In genomic region chr10:52314007-52314821, GRCh38 we compare ENCODE assay signal across 8 cellular contexts. TPM values are rescaled to one million over a fixed set of nuclear protein-coding genes. Genes with fewer than 3 reads are reported as not detected.
A peak's percentile ranks its signal among the peaks of the same experiment; 100 is the strongest.
DNase-seq lines count a peak whose midpoint lies in the region; ATAC-seq, FAIRE-seq and TF ChIP-seq lines count a peak whose summit lies in the region.

Gene DKK1 (plus strand): TSS chr10:52314281. CDS start chr10:52314435, 154 bp downstream.

- H3K79me2 ChIP-seq in GM12878 (ENCODE audit: control insufficient read depth, insufficient read depth, low read length), result no peaks in the 10 kb centered on the region

- H3K27ac ChIP-seq in BLaER1, result no peak within 1 kb of the TSS; the same call in 1 of the 2 replicates
- H3K27ac ChIP-seq in GM12878 (ENCODE audit: control insufficient read depth, insufficient read depth), result no peak within 1 kb of the TSS
- H3K27ac ChIP-seq in effector memory CD4-positive, alpha-beta T cell (ENCODE audit: insufficient read depth, low read length, poor library complexity, severe bottlenecking), result no peak within 1 kb of the TSS

- H3K4me1 ChIP-seq in BLaER1, result peaks cover 34% of the 10 kb centered on the region
- no peaks in the 10 kb centered on the region for H3K4me1 ChIP-seq in GM12878 (ENCODE audit: control insufficient read depth, insufficient read depth, low read length)
- no peaks in the 10 kb centered on the region for H3K4me1 ChIP-seq in effector memory CD4-positive, alpha-beta T cell (ENCODE audit: control insufficient read depth, insufficient read depth, low read length, poor library complexity, severe bottlenecking)

- H3K36me3 ChIP-seq in BLaER1 (no peaks in the 10 kb centered on the region), GM12878 (ENCODE audit: control insufficient read depth in 2 of 2, insufficient read depth in 2 of 2, low read length in 1 of 2) (no peaks in the 10 kb centered on the region)
- H3K36me3 ChIP-seq in effector memory CD4-positive, alpha-beta T cell (ENCODE audit: control insufficient read depth, insufficient read depth, low read length), result no peaks in the 10 kb centered on the region

- in situ Hi-C loops in GM12878 (cut with MboI), result loop anchor here (10.0 kb wide), 1 partner anchor 171 kb away; no protein-coding TSS in a partner anchor

- peak; percentile 77 for ATAC-seq in GM12878

- WGBS in GM12878 (ENCODE audit: insufficient coverage, insufficient replicate concordance, low lambda C conversion rate, missing lambda C conversion rate), result 17% methylated on average over 48 of the region's 53 CpGs

- POLR2A ChIA-PET in GM12878 (lab: Charles Lee), result no interaction called here

- SMC1A ChIA-PET in GM12878 (lab: Charles Lee; ENCODE audit: uncharacterized antibody, unreplicated experiment), result no interaction called here

- RAD21 ChIA-PET in GM12878 (lab: Charles Lee; ENCODE audit: unreplicated experiment), result interaction anchor here (0.6 kb wide), 1 partner anchor 1307 kb away, joined by 3 read pairs; no protein-coding TSS in a partner anchor

- H3K4me2 ChIP-seq in BLaER1 (peak within 1 kb of the TSS; percentile 93), GM12878 (ENCODE audit: control insufficient read depth, insufficient read depth) (no peak within 1 kb of the TSS)

- FAIRE-seq in GM12878 (lab: Jason Lieb, UNC), result no peak

- DNase-seq in GM20000 (ENCODE audit: low spot score) (peak; percentile 17), NCI-H345 (lab: John Stamatoyannopoulos, UW) (peak; percentile 64), GM12878 (ENCODE audit: low read depth, low spot score) (no peak), iPS DF 4.7 (ENCODE audit: extremely low read depth, low spot score) (peak; percentile 19), putamen (ENCODE audit: low spot score) (peak; percentile 15), NCI-H2107 (lab: John Stamatoyannopoulos, UW) (no peak)
- no peak for DNase-seq in effector memory CD4-positive, alpha-beta T cell

- no peak for TF ChIP-seq RAD21 in GM12878 (IDR thresholded peaks at IDR 0.05; ENCODE audit: insufficient read depth, low read depth, low read length)

- TF ChIP-seq POLR2A in GM12878 (IDR thresholded peaks at IDR 0.05; ENCODE audit: low read depth, low read length), result no peak

- H3K9me3 ChIP-seq in BLaER1, result no peaks in the 10 kb centered on the region
- H3K9me3 ChIP-seq in GM12878 (replicated peaks; ENCODE audit: control insufficient read depth, insufficient read depth, low read length), result no peaks in the 10 kb centered on the region
- H3K9me3 ChIP-seq in effector memory CD4-positive, alpha-beta T cell (ENCODE audit: control insufficient read depth, low read length), result no peaks in the 10 kb centered on the region

- H3K27me3 ChIP-seq in BLaER1, result peaks cover 17% of the 10 kb centered on the region; the same call in 1 of the 2 replicates
- H3K27me3 ChIP-seq in GM12878 (replicated peaks in 1 of 2; ENCODE audit: control insufficient read depth in 2 of 2, insufficient read depth in 2 of 2, low read length in 1 of 2), result peaks cover 7 to 8% of the 10 kb centered on the region in 2 experiments
- no peaks in the 10 kb centered on the region for H3K27me3 ChIP-seq in effector memory CD4-positive, alpha-beta T cell (replicated peaks; ENCODE audit: control insufficient read depth, insufficient read depth, low read length, poor library complexity, severe bottlenecking)

- H3K4me3 ChIP-seq in BLaER1 (peak within 1 kb of the TSS; percentile 78), GM12878 (no peak within 1 kb of the TSS)
- H3K4me3 ChIP-seq in effector memory CD4-positive, alpha-beta T cell (ENCODE audit: insufficient read depth, low read depth, low read length, poor library complexity, severe bottlenecking), result no peak within 1 kb of the TSS

- CTCF ChIA-PET in GM12878 (lab: Yijun Ruan, JAX), result interaction anchor here (0.6 kb wide), 1 partner anchor 99 kb away, joined by 3 read pairs; no protein-coding TSS in a partner anchor

- H4K20me1 ChIP-seq in BLaER1 (no peaks in the 10 kb centered on the region), GM12878 (ENCODE audit: control insufficient read depth, insufficient read depth) (no peaks in the 10 kb centered on the region)

- H3K9ac ChIP-seq in BLaER1 (peak within 1 kb of the TSS; percentile 74), GM12878 (ENCODE audit: control insufficient read depth, insufficient read depth, low read length) (no peak within 1 kb of the TSS)

- BruUV-seq in GM12878 (replicated peaks; lab: Mats Ljungman, UMichigan), result no TSS peak

- no peak for TF ChIP-seq EP300 in GM12878 (IDR thresholded peaks at IDR 0.05; ENCODE audit: borderline replicate concordance in 1 of 2, control insufficient read depth in 1 of 2, low read depth in 2 of 2, low read length in 2 of 2)

- TF ChIP-seq CTCF in GM20000 (IDR thresholded peaks at IDR 0.05; ENCODE audit: extremely low read depth, missing control alignments) (peak; percentile 20), GM12878 (IDR thresholded peaks at IDR 0.05 in 2 of 3, conservative IDR thresholded peaks at IDR 0.05 in 1 of 3; ENCODE audit: control insufficient read depth in 2 of 3, extremely low read depth in 1 of 3, insufficient read depth in 1 of 3, low read depth in 3 of 3, low read length in 3 of 3) (peak; percentile 42 to 60 (median 56))

- no peak within 1 kb of the TSS; the same call in 1 of the 2 replicates for H2AFZ ChIP-seq in GM12878 (ENCODE audit: control insufficient read depth, low read depth, low read length)

- intact Hi-C loops in GM12878 (cut with micrococcal nuclease; ENCODE audit: unreplicated experiment), result no loop called here

TF ChIP-seq in GM12878, 131 proteins besides CTCF, POLR2A, EP300 and RAD21 (continues in another document):
- TF ChIP-seq MXI1 (IDR thresholded peaks at IDR 0.05; ENCODE audit: low read depth, low read length) (no peak), MAX (IDR thresholded peaks at IDR 0.05; ENCODE audit: low read depth, low read length) (no peak), HDAC2 (IDR thresholded peaks at IDR 0.05) (no peak), USF2 (IDR thresholded peaks at IDR 0.05; ENCODE audit: borderline replicate concordance, low read depth, low read length) (no peak), IKZF1 (conservative IDR thresholded peaks at IDR 0.05) (no peak), ASH2L (IDR thresholded peaks at IDR 0.05; ENCODE audit: borderline replicate concordance, low read depth) (no peak), NKRF (conservative IDR thresholded peaks at IDR 0.05) (no peak), TCF12 (IDR thresholded peaks at IDR 0.05; ENCODE audit: low read depth, low read length) (no peak), SPI1 (IDR thresholded peaks at IDR 0.05; ENCODE audit: borderline replicate concordance, insufficient read depth, low read depth, low read length) (no peak), SIN3A (IDR thresholded peaks at IDR 0.05; ENCODE audit: low read depth, low read length) (no peak), LARP7 (IDR thresholded peaks at IDR 0.05) (no peak), JUND (IDR thresholded peaks at IDR 0.05; ENCODE audit: low read depth, low read length) (no peak)

RNA-seq across cellular contexts. Expression of gene DKK1, which starts in this region (rescaled TPM):
- total RNA-seq in GM12878 (2013; cell fraction: nucleolus; rRNA removed), result not detected in 2 replicates
- total RNA-seq in GM12878 (2014; rRNA removed), result not detected in 2 replicates
- total RNA-seq in GM12878 (2014; rRNA removed; fragmentation: Illumina TruSeq; extraction: Trizol), result not detected in 2 replicates
- total RNA-seq in GM12878 (2021), result 0.77 TPM in 1 of 2 replicates, not detected in the other
- not detected for polyA plus RNA-seq in GM12878 (2011; ENCODE audit: low read depth)
- not detected in 2 replicates for polyA plus RNA-seq in GM12878 (2011; rRNA removed)
- not detected in 2 replicates for polyA plus RNA-seq in GM12878 (2011; cell fraction: cytosol; rRNA removed)
- not detected in 2 replicates for polyA plus RNA-seq in GM12878 (2011; cell fraction: nucleus; rRNA removed)
- not detected in 2 replicates for polyA plus RNA-seq in GM12878 (2012)
- polyA plus RNA-seq in GM12878 (2014; fragmentation: Illumina TruSeq; extraction: Trizol), result not detected in 2 replicates
- not detected for polyA plus RNA-seq in GM12878 (2014; fragmentation: Nextera tagmentation; extraction: Ambion mirVana)
- polyA plus RNA-seq in GM12878 (2014; rRNA removed), result not detected in 2 replicates
- under 1 TPM; 0.12 to 0.33 TPM for polyA plus RNA-seq in GM12878 (2016; fragmentation: Nextera tagmentation; extraction: Ambion mirVana)
- polyA minus RNA-seq in GM12878 (2011; rRNA and poly(A)+ RNA removed), result not detected in 2 replicates
- 0.73 TPM in 1 of 2 replicates, not detected in the other for polyA minus RNA-seq in GM12878 (2011; cell fraction: cytosol; rRNA and poly(A)+ RNA removed)
- not detected in 2 replicates for polyA minus RNA-seq in GM12878 (2011; cell fraction: nucleus; rRNA and poly(A)+ RNA removed)

Comparison
In these comparisons a context has a peak if more than half of its experiments do, and no peak if none do; other contexts are left out.
1. Peak in ATAC-seq in GM12878; RNA of the gene not detected or under 1 TPM.
2. DNase-seq: peak in GM20000 (single experiment), NCI-H345 (single experiment), iPS DF 4.7 (single experiment) and putamen (single experiment); none in GM12878 (single experiment), NCI-H2107 (single experiment) and effector memory CD4-positive, alpha-beta T cell (0 of 3).